In genomic region chr5:3596261-3596825, GRCh38 we compare ENCODE assay signal across 11 cellular contexts. TPM values are rescaled to one million over a fixed set of nuclear protein-coding genes. Genes with fewer than 3 reads are reported as not detected.
A peak's percentile ranks its signal among the peaks of the same experiment; 100 is the strongest.
DNase-seq lines count a peak whose midpoint lies in the region; ATAC-seq and TF ChIP-seq lines count a peak whose summit lies in the region.
"Had no signal": no experiment of that assay in that cellular context is flagged by ENCODE, and none has a peak within 500 bp of the region (broad histone marks: within the 10 kb centered on the region; RNA-seq: fewer than 3 reads in every experiment).

No MANE protein-coding gene starts in this region.

- H3K4me1 ChIP-seq in cardiac muscle cell (ENCODE audit: low read depth) (peaks cover 4% of the 10 kb centered on the region), mammary epithelial cell (ENCODE audit: insufficient read depth, low read length) (peaks cover 14% of the 10 kb centered on the region), lower lobe of right lung (peaks cover 30% of the 10 kb centered on the region), upper lobe of right lung (peaks cover 11% of the 10 kb centered on the region)

- H3K36me3 ChIP-seq in cardiac muscle cell (peaks cover 6% of the 10 kb centered on the region), mammary epithelial cell (ENCODE audit: insufficient read depth, low read length) (no peaks in the 10 kb centered on the region), lower lobe of right lung (no peaks in the 10 kb centered on the region), upper lobe of right lung (no peaks in the 10 kb centered on the region)

- no peak for TF ChIP-seq CTCF in cardiac muscle cell (IDR thresholded peaks at IDR 0.05; ENCODE audit: low read depth, low read length)
- no peak for TF ChIP-seq CTCF in mammary epithelial cell (conservative IDR thresholded peaks at IDR 0.05 in 1 of 2, IDR thresholded peaks at IDR 0.05 in 1 of 2; ENCODE audit: extremely low read depth in 1 of 2, insufficient read depth in 1 of 2, low read depth in 1 of 2, low read length in 2 of 2)
- no peak for TF ChIP-seq CTCF in lower lobe of right lung (IDR thresholded peaks at IDR 0.05)
- TF ChIP-seq CTCF in upper lobe of right lung (IDR thresholded peaks at IDR 0.05), result no peak

- BruUV-seq in mammary epithelial cell (replicated peaks; lab: Mats Ljungman, UMichigan), result no TSS peak

- 0% methylated on average over 18 of the region's 63 CpGs for WGBS in mammary epithelial cell (ENCODE audit: low coverage, missing lambda C conversion rate)

- H3K79me2 ChIP-seq in mammary epithelial cell (ENCODE audit: insufficient read depth, low read length), result peaks cover 61% of the 10 kb centered on the region

- peak overlapping the region; percentile 99 for H3K4me2 ChIP-seq in mammary epithelial cell (ENCODE audit: insufficient read depth, low read depth, low read length)

- ATAC-seq in Right ventricle myocardium superior (ENCODE audit: poor library complexity), result no peak
- peak in 1 of 2 donors; percentile 9 for ATAC-seq in lower lobe of right lung
- no peak for ATAC-seq in upper lobe of right lung
- ATAC-seq in stimulated activated naive CD8-positive, alpha-beta T cell treated with anti-CD3 and anti-CD28 coated beads, Interleukin-15, Interleukin-2, amounts not matched to agents 100 U/mL and 50 U/mL, for 24 hours, result no peak
- no peak for ATAC-seq in HG03571 (IDR thresholded peaks at IDR 0.05; ENCODE audit: unreplicated experiment)

- intact Hi-C loops in Right ventricle myocardium superior (cut with DNase I) (no loop called here), mammary epithelial cell (cut with micrococcal nuclease) (loop anchor here (5.0 to 10.0 kb wide), 4 partner anchors 459 to 1832 kb away; partner anchors contain the start of gene IRX4), lower lobe of right lung (cut with DNase I) (no loop called here), upper lobe of right lung (cut with DNase I) (no loop called here)

- in situ Hi-C loops in mammary epithelial cell (cut with MboI; ENCODE audit: low sequenced_read_pairs in 2 of 2), result loop anchor here (5.0 kb wide), 3 partner anchors 284 to 849 kb away; no protein-coding TSS in a partner anchor
- in situ Hi-C loops in G401 (cut with HindIII; ENCODE audit: low sequenced_read_pairs), result no loop called here

- H3K9me3 ChIP-seq in cardiac muscle cell (ENCODE audit: low read depth), result no peaks in the 10 kb centered on the region
- no peaks in the 10 kb centered on the region for H3K9me3 ChIP-seq in mammary epithelial cell (replicated peaks; ENCODE audit: insufficient read depth, low read length)
- no peaks in the 10 kb centered on the region for H3K9me3 ChIP-seq in lower lobe of right lung
- H3K9me3 ChIP-seq in upper lobe of right lung, result no peaks in the 10 kb centered on the region

- CTCF ChIA-PET in mammary epithelial cell (lab: Charles Lee; ENCODE audit: low non-redundant PET), result interaction anchor here (0.6 kb wide), 1 partner anchor 199 kb away, joined by 3 read pairs; no protein-coding TSS in a partner anchor

- H4K20me1 ChIP-seq in mammary epithelial cell (ENCODE audit: insufficient read depth, low read length), result no peaks in the 10 kb centered on the region

- H3K9ac ChIP-seq in mammary epithelial cell (ENCODE audit: insufficient read depth, low read length), result peak overlapping the region; percentile 99

- peak in 1 of 2 donors; percentile 46 for DNase-seq in cardiac muscle cell (ENCODE audit: low read depth in 1 of 2, low spot score in 1 of 2)
- DNase-seq in Right ventricle myocardium superior, result no peak
- peak; percentile 36 for DNase-seq in mammary epithelial cell
- no peak for DNase-seq in lower lobe of right lung
- DNase-seq in upper lobe of right lung, result no peak
- no peak for DNase-seq in stimulated activated naive CD8-positive, alpha-beta T cell treated with anti-CD3 and anti-CD28 coated beads, Interleukin-15, Interleukin-2, amounts not matched to agents 100 U/mL and 50 U/mL, for 24 hours
- DNase-seq in G401 (ENCODE audit: low spot score), result no peak
- DNase-seq: kidney, NCI-H2107, SHP77 treated with DMSO at 0.1 percent for 48 hours had no signal

- peak overlapping the region; percentile 65 for H3K4me3 ChIP-seq in cardiac muscle cell
- H3K4me3 ChIP-seq in mammary epithelial cell (replicated peaks in 1 of 3; ENCODE audit: insufficient read depth in 1 of 3, low read depth in 2 of 3, low read length in 3 of 3), result peak overlapping the region; percentile 82 to 100 (median 97)
- H3K4me3 ChIP-seq in lower lobe of right lung, result peak overlapping the region; percentile 47
- H3K4me3 ChIP-seq in upper lobe of right lung, result peak overlapping the region; percentile 41

- H3K27ac ChIP-seq in cardiac muscle cell, result peak overlapping the region; percentile 74
- peak overlapping the region; percentile 96 for H3K27ac ChIP-seq in mammary epithelial cell (ENCODE audit: insufficient read depth, low read depth, low read length)
- H3K27ac ChIP-seq in lower lobe of right lung, result peak overlapping the region; percentile 41
- H3K27ac ChIP-seq in upper lobe of right lung, result no peak overlapping the region

- H3K27me3 ChIP-seq in cardiac muscle cell, result peaks cover 92% of the 10 kb centered on the region
- H3K27me3 ChIP-seq in mammary epithelial cell (ENCODE audit: insufficient read depth, low read length), result no peaks in the 10 kb centered on the region
- H3K27me3 ChIP-seq in lower lobe of right lung (ENCODE audit: low read depth), result peaks cover 93% of the 10 kb centered on the region
- peaks cover 96% of the 10 kb centered on the region for H3K27me3 ChIP-seq in upper lobe of right lung

- dilution Hi-C loops in mammary epithelial cell (cut with HindIII; ENCODE audit: low sequenced_read_pairs), result no loop called here

- H2AFZ ChIP-seq in mammary epithelial cell (ENCODE audit: low read depth, low read length), result no peak overlapping the region

RNA-seq across cellular contexts. Expression of gene IRX1, which starts 0.7 kb away (rescaled TPM):
- 168 and 197 TPM in 2 replicates for total RNA-seq in cardiac muscle cell
- polyA plus RNA-seq in cardiac muscle cell, result 132 and 142 TPM in 2 replicates
- total RNA-seq in Right ventricle myocardium superior, result 0.65 TPM
- 100 to 1,000 TPM in 1 of 2 donors, 10 to 100 TPM in 1; 29.8 to 200 TPM for total RNA-seq in mammary epithelial cell
- 29.6 TPM for polyA plus RNA-seq in mammary epithelial cell
- polyA minus RNA-seq in mammary epithelial cell, result 14.3 TPM
- total RNA-seq in lower lobe of right lung, result 6.0 TPM
- total RNA-seq in upper lobe of right lung, result 7.5 TPM
- total RNA-seq in G401 (2014; rRNA removed; shearing (Covaris generic)), result not detected in 2 replicates

Comparison
In these comparisons a context has a peak if more than half of its experiments do, and no peak if none do; other contexts are left out.
1. H3K4me3 ChIP-seq: peak in every context shown above with its lines; median percentile 97 in mammary epithelial cell; 65 in cardiac muscle cell; 47 in lower lobe of right lung; 41 in upper lobe of right lung.